ENCODE assay signal across 8 cellular contexts in the genomic region with DNA sequence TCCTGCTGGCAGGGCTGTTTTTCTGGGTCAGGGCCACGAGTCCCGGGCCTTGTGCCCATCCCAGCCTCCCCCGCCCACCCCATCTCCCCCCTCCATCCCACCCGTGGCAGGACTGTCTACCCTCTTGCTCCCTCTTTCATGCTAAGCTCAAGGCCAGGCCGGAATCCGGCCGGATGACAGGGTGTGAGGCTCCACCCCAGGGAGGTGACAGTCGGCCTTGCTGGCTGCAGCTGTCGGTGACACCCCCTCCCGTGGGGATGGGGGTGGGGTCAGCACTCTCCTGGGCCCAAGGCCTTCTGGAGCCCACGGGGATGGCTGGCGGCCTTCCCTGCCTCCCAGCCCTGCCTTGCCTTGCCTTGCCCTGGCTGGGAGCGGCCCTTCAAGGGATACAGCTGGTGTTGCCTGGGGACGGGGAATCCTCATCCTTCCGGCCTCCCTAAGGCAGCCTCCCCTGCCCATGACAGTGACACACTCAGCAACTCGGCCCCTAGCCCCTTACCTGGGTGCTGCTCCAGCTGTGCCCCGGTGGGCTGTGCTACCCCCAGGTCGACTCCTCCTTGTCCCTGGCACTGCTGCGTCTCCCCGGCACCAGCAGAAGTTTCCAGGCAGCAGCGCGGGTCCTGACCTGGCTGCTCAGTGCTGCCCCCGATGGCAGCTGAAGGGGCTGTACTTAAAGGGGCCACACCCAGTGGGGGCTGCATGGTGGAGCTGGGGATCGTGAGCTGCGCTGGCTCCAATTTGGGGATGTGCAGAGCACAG.
A peak's percentile ranks its signal among the peaks of the same experiment; 100 is the strongest.
DNase-seq lines count a peak whose midpoint lies in the region; ATAC-seq and TF ChIP-seq lines count a peak whose summit lies in the region.
"Not testable (repeated sequence)": the region's sequence is repeated elsewhere in the genome, so short reads cannot be mapped to it uniquely, and the experiment has no call there.

No MANE protein-coding gene starts in this region.

- POLR2A ChIA-PET in activated CD8-positive, alpha-beta T cell treated with anti-CD3 and anti-CD28 coated beads, Interleukin-2, amount 10 ng/mL, durations not matched to agents 7 days and 5 days (lab: Charles Lee), result interaction anchor here (0.6 kb wide), 1 partner anchor 156 kb away, joined by 3 read pairs; no protein-coding TSS in a partner anchor

- H3K9me3 ChIP-seq in OCI-LY3 (ENCODE audit: insufficient read depth, low read length); right lobe of liver: not testable (repeated sequence)

- WGBS in right lobe of liver (ENCODE audit: insufficient coverage, low coverage, low lambda C conversion rate, missing lambda C conversion rate), result 53% methylated on average over 9 of the region's 25 CpGs

- not testable (repeated sequence) for H3K27me3 Mint-ChIP-seq in activated CD8-positive, alpha-beta T cell treated with anti-CD3 and anti-CD28 coated beads, Interleukin-2, amount 10 ng/mL, durations not matched to agents 7 days and 5 days (ENCODE audit: low read depth); endothelial cell (ENCODE audit: unreplicated experiment)

- peak; percentile 39 for DNase-seq in Daoy (ENCODE audit: low read depth)
- DNase-seq in HT-29 (ENCODE audit: low spot score), result peak; percentile 11
- not testable (repeated sequence) for DNase-seq in activated CD8-positive, alpha-beta T cell treated with anti-CD3 and anti-CD28 coated beads, Interleukin-2, amount 10 ng/mL, durations not matched to agents 7 days and 5 days; right lobe of liver; stimulated activated effector memory CD8-positive, alpha-beta T cell treated with anti-CD3 and anti-CD28 coated beads, Interleukin-12 subunit alpha, Interleukin-12 subunit beta, amount 100 ng/mL, for 72 hours (ENCODE audit: low spot score in 2 of 2)
- peak; percentile 45 for DNase-seq in endothelial cell (ENCODE audit: low spot score)

- intact Hi-C loops in right lobe of liver (cut with DNase I), result not testable (repeated sequence)

- peak overlapping the region; percentile 89 for H3K4me2 ChIP-seq in OCI-LY3 (ENCODE audit: low read length)

- not testable (repeated sequence) for H3K9me3 Mint-ChIP-seq in activated CD8-positive, alpha-beta T cell treated with anti-CD3 and anti-CD28 coated beads, Interleukin-2, amount 10 ng/mL, durations not matched to agents 7 days and 5 days (ENCODE audit: insufficient read depth); endothelial cell (ENCODE audit: unreplicated experiment); stimulated activated effector memory CD8-positive, alpha-beta T cell treated with anti-CD3 and anti-CD28 coated beads, Interleukin-12 subunit alpha, Interleukin-12 subunit beta, amount 100 ng/mL, for 72 hours

- ATAC-seq in GM21529 (IDR thresholded peaks at IDR 0.05; ENCODE audit: unreplicated experiment) (peak; percentile 54), right lobe of liver (peak in 3 of 4 donors; percentile 46 to 66 (median 50))
- peak; percentile 72 for ATAC-seq in activated CD8-positive, alpha-beta T cell treated with anti-CD3 and anti-CD28 coated beads, Interleukin-2, amount 10 ng/mL, durations not matched to agents 7 days and 5 days
- ATAC-seq in stimulated activated effector memory CD8-positive, alpha-beta T cell treated with anti-CD3 and anti-CD28 coated beads, Interleukin-12 subunit alpha, Interleukin-12 subunit beta, amount 100 ng/mL, for 72 hours, result peak; percentile 43

- CTCF ChIA-PET in activated CD8-positive, alpha-beta T cell treated with anti-CD3 and anti-CD28 coated beads, Interleukin-2, amount 10 ng/mL, durations not matched to agents 7 days and 5 days (lab: Charles Lee), result not testable (repeated sequence)

- H3K4me1 Mint-ChIP-seq in activated CD8-positive, alpha-beta T cell treated with anti-CD3 and anti-CD28 coated beads, Interleukin-2, amount 10 ng/mL, durations not matched to agents 7 days and 5 days (ENCODE audit: low read depth); endothelial cell (ENCODE audit: unreplicated experiment); stimulated activated effector memory CD8-positive, alpha-beta T cell treated with anti-CD3 and anti-CD28 coated beads, Interleukin-12 subunit alpha, Interleukin-12 subunit beta, amount 100 ng/mL, for 72 hours: not testable (repeated sequence)

- H3K27me3 ChIP-seq in OCI-LY3 (ENCODE audit: low read depth, low read length); right lobe of liver: not testable (repeated sequence)

- H3K9ac ChIP-seq in OCI-LY3 (ENCODE audit: low read length), result peak overlapping the region; percentile 68; the same call in 1 of the 2 replicates

- H3K27ac Mint-ChIP-seq in activated CD8-positive, alpha-beta T cell treated with anti-CD3 and anti-CD28 coated beads, Interleukin-2, amount 10 ng/mL, durations not matched to agents 7 days and 5 days; endothelial cell (ENCODE audit: unreplicated experiment); stimulated activated effector memory CD8-positive, alpha-beta T cell treated with anti-CD3 and anti-CD28 coated beads, Interleukin-12 subunit alpha, Interleukin-12 subunit beta, amount 100 ng/mL, for 72 hours: not testable (repeated sequence)

- not testable (repeated sequence) for H4K20me1 ChIP-seq in OCI-LY3 (ENCODE audit: insufficient read depth, low read length)

- H3K4me1 ChIP-seq in OCI-LY3 (ENCODE audit: low read length); right lobe of liver: not testable (repeated sequence)

- not testable (repeated sequence) for H3K79me2 ChIP-seq in OCI-LY3 (ENCODE audit: low read length)

- peak overlapping the region; percentile 97 for H3K4me3 ChIP-seq in OCI-LY3 (ENCODE audit: low read length)
- not testable (repeated sequence) for H3K4me3 ChIP-seq in right lobe of liver

- not testable (repeated sequence) for H3K4me3 Mint-ChIP-seq in activated CD8-positive, alpha-beta T cell treated with anti-CD3 and anti-CD28 coated beads, Interleukin-2, amount 10 ng/mL, durations not matched to agents 7 days and 5 days; endothelial cell (ENCODE audit: unreplicated experiment); stimulated activated effector memory CD8-positive, alpha-beta T cell treated with anti-CD3 and anti-CD28 coated beads, Interleukin-12 subunit alpha, Interleukin-12 subunit beta, amount 100 ng/mL, for 72 hours

- peak overlapping the region; percentile 96 for H2AFZ ChIP-seq in OCI-LY3 (ENCODE audit: low read depth, low read length)

- H3K36me3 ChIP-seq in OCI-LY3 (replicated peaks; ENCODE audit: low read depth, low read length); right lobe of liver: not testable (repeated sequence)

- TF ChIP-seq POLR2A in right lobe of liver (IDR thresholded peaks at IDR 0.05), result not testable (repeated sequence)

- not testable (repeated sequence) for H3K27ac ChIP-seq in OCI-LY3 (ENCODE audit: low read length); right lobe of liver

- TF ChIP-seq CTCF in OCI-LY3 (IDR thresholded peaks at IDR 0.05; ENCODE audit: low read depth, low read length) (peak; percentile 49), endothelial cell (IDR thresholded peaks at IDR 0.05; ENCODE audit: unreplicated experiment) (peak; percentile 56)
- not testable (repeated sequence) for TF ChIP-seq CTCF in right lobe of liver (IDR thresholded peaks at IDR 0.05)

- not testable (repeated sequence) for H3K36me3 Mint-ChIP-seq in activated CD8-positive, alpha-beta T cell treated with anti-CD3 and anti-CD28 coated beads, Interleukin-2, amount 10 ng/mL, durations not matched to agents 7 days and 5 days (ENCODE audit: low read depth); endothelial cell (ENCODE audit: low read depth, unreplicated experiment); stimulated activated effector memory CD8-positive, alpha-beta T cell treated with anti-CD3 and anti-CD28 coated beads, Interleukin-12 subunit alpha, Interleukin-12 subunit beta, amount 100 ng/mL, for 72 hours
